In the genomic region with DNA sequence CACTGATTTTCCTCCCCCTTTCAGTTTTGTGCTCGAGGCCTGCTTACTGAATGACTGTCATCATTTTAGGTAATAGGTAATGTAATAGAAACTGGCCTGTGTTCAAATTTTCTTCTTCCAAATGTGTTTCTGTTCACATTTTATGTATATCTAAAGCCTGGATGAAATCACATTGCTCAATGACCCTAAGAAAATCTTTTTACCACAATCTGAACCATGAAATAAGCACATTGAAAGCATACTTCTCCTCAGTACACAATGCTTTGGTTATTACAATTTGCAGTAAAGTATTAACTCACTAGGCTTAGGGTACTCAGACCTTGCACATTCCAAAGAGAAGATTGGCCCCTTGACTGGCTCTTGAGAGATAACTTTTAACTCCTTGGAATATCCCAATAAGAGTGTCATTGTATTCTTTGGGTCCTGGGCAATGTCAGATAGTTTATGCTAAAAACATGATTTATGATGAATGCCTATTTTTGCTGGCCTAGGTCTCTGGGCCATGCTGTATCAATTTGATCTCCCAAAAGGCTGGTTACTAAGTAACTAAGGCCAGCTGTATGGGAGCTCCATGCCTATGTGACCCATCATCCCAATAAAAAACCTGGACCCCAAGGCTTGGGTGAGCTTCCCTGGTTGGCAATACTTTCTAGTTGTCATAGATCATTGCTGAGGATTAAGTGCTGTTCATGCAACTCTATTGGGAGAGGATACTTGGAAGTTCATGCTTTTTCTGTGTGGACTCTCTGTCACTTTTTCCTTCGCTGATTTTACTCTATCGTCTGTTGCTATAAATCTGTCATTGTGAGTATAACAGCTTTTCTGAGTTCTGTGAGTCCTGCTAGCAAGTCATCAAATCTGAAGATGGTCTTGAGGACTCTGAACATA, we compare ENCODE assay signal across 2 cellular contexts.
TF ChIP-seq lines count a peak whose summit lies in the region.

No MANE protein-coding gene starts in this region.

TF ChIP-seq in IMR-90, 13 proteins besides CTCF, POLR2A, EP300 and RAD21 (continued from another document):
- TF ChIP-seq, protein P1, sequence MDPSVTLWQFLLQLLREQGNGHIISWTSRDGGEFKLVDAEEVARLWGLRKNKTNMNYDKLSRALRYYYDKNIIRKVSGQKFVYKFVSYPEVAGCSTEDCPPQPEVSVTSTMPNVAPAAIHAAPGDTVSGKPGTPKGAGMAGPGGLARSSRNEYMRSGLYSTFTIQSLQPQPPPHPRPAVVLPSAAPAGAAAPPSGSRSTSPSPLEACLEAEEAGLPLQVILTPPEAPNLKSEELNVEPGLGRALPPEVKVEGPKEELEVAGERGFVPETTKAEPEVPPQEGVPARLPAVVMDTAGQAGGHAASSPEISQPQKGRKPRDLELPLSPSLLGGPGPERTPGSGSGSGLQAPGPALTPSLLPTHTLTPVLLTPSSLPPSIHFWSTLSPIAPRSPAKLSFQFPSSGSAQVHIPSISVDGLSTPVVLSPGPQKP (IDR thresholded peaks at IDR 0.05; ENCODE audit: borderline replicate concordance, low read depth, low read length) = no peak
- TF ChIP-seq CHD1 (IDR thresholded peaks at IDR 0.05; ENCODE audit: low read depth, low read length) (no peak), FOS (IDR thresholded peaks at IDR 0.05; ENCODE audit: low read depth, low read length) (no peak), CEBPB (IDR thresholded peaks at IDR 0.05; ENCODE audit: low read depth, low read length) (no peak), SMC3 (IDR thresholded peaks at IDR 0.05; ENCODE audit: low read depth, low read length) (no peak)

TF ChIP-seq in GM23338, 12 proteins besides CTCF, POLR2A, EP300 and RAD21:
- TF ChIP-seq, protein P2, sequence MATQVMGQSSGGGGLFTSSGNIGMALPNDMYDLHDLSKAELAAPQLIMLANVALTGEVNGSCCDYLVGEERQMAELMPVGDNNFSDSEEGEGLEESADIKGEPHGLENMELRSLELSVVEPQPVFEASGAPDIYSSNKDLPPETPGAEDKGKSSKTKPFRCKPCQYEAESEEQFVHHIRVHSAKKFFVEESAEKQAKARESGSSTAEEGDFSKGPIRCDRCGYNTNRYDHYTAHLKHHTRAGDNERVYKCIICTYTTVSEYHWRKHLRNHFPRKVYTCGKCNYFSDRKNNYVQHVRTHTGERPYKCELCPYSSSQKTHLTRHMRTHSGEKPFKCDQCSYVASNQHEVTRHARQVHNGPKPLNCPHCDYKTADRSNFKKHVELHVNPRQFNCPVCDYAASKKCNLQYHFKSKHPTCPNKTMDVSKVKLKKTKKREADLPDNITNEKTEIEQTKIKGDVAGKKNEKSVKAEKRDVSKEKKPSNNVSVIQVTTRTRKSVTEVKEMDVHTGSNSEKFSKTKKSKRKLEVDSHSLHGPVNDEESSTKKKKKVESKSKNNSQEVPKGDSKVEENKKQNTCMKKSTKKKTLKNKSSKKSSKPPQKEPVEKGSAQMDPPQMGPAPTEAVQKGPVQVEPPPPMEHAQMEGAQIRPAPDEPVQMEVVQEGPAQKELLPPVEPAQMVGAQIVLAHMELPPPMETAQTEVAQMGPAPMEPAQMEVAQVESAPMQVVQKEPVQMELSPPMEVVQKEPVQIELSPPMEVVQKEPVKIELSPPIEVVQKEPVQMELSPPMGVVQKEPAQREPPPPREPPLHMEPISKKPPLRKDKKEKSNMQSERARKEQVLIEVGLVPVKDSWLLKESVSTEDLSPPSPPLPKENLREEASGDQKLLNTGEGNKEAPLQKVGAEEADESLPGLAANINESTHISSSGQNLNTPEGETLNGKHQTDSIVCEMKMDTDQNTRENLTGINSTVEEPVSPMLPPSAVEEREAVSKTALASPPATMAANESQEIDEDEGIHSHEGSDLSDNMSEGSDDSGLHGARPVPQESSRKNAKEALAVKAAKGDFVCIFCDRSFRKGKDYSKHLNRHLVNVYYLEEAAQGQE (IDR thresholded peaks at IDR 0.05; ENCODE audit: unreplicated experiment) = no peak
